Comparison of ENCODE assay signal across 24 cellular contexts in the genomic region with DNA sequence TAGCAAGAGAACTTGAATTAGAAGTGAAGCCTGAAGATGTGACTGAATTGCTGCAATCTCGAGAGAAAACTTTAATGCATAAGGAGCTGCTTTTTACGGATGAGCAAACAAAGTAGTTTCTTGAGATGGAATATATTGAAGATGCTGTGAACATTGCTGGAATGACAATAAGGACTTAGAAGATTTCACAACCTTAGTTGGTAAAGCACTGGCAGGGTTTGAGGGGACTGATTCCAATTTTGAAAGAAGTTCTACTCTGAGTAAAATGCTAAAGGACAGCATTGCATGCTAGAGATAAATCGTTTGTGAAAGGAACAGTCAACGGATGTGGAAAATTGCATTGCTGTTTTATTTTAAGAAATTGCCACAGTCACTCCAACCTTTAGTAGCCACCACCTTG.
"Had no signal": no experiment of that assay in that cellular context is flagged by ENCODE, and none has a peak within 500 bp of the region (broad histone marks: within the 10 kb centered on the region; RNA-seq: fewer than 3 reads in every experiment).

No MANE protein-coding gene starts in this region.

- ATAC-seq: naive thymus-derived CD8-positive, alpha-beta T cell; psoas muscle; right cardiac atrium; right lobe of liver; stimulated activated effector memory CD8-positive, alpha-beta T cell treated with anti-CD3 and anti-CD28 coated beads, Interleukin-12 subunit alpha, Interleukin-12 subunit beta, amount 100 ng/mL, for 72 hours; stimulated activated naive B cell treated with anti-CD40 and anti-IgM and Interleukin-4, amounts not matched to agents 10 μg/mL and 1 μg/mL and 100 μg/mL, for 72 hours had no signal

- H3K4me2 ChIP-seq: neural progenitor cell had no signal

- H3K9ac ChIP-seq: neural progenitor cell, parathyroid adenoma had no signal

- H3K27me3 ChIP-seq: neural progenitor cell, ovary, right lobe of liver, sigmoid colon, stomach, thyroid gland, tibial nerve, upper lobe of left lung, vagina had no signal

- H3K79me2 ChIP-seq: parathyroid adenoma had no signal

- H3K36me3 ChIP-seq: neural progenitor cell, ovary, right lobe of liver, thoracic aorta, thyroid gland, vagina had no signal

- H3K4me1 ChIP-seq: neural progenitor cell, parathyroid adenoma, psoas muscle, right lobe of liver, thyroid gland, tibial nerve, vagina had no signal

- H3K9me3 ChIP-seq: ovary, psoas muscle, right lobe of liver, sigmoid colon, stomach, thoracic aorta, thyroid gland, tibial nerve, upper lobe of left lung, vagina had no signal

- DNase-seq: naive thymus-derived CD8-positive, alpha-beta T cell; occipital lobe; ovary; psoas muscle; right cardiac atrium; right lobe of liver; sigmoid colon; small intestine; stimulated activated CD4-positive, alpha-beta T cell treated with anti-CD3 and anti-CD28 coated beads, Interleukin-15, amount 100 ng/mL, for 24 hours; stimulated activated CD4-positive, alpha-beta T cell treated with anti-CD3 and anti-CD28 coated beads, Interleukin-2, amount 100 ng/mL, for 24 hours; stimulated activated CD4-positive, alpha-beta T cell treated with anti-CD3 and anti-CD28 coated beads, Interleukin-2, amount 100 ng/mL, for 48 hours; stimulated activated CD4-positive, alpha-beta T cell treated with anti-CD3 and anti-CD28 coated beads, Interleukin-4, amount 100 ng/mL, for 24 hours; stimulated activated naive B cell treated with anti-CD40 and anti-IgM and Interleukin-4, amounts not matched to agents 10 μg/mL and 1 μg/mL and 100 μg/mL, for 72 hours; stimulated activated naive CD4-positive, alpha-beta T cell treated with Interleukin-2 at 50 U/mL for 16 hours; stomach; thyroid gland; trophoblast cell; upper lobe of left lung had no signal

- H3K27ac ChIP-seq: neural progenitor cell, ovary, parathyroid adenoma, psoas muscle, right lobe of liver, sigmoid colon, stomach, thoracic aorta, thyroid gland, tibial nerve, upper lobe of left lung, vagina had no signal

- H3K4me3 ChIP-seq: neural progenitor cell, ovary, psoas muscle, right lobe of liver, sigmoid colon, stomach, thoracic aorta, thyroid gland, tibial nerve, upper lobe of left lung, vagina had no signal

- H2AFZ ChIP-seq: neural progenitor cell, parathyroid adenoma had no signal
